Comparison of ENCODE assay signal across 14 cellular contexts in the genomic region with DNA sequence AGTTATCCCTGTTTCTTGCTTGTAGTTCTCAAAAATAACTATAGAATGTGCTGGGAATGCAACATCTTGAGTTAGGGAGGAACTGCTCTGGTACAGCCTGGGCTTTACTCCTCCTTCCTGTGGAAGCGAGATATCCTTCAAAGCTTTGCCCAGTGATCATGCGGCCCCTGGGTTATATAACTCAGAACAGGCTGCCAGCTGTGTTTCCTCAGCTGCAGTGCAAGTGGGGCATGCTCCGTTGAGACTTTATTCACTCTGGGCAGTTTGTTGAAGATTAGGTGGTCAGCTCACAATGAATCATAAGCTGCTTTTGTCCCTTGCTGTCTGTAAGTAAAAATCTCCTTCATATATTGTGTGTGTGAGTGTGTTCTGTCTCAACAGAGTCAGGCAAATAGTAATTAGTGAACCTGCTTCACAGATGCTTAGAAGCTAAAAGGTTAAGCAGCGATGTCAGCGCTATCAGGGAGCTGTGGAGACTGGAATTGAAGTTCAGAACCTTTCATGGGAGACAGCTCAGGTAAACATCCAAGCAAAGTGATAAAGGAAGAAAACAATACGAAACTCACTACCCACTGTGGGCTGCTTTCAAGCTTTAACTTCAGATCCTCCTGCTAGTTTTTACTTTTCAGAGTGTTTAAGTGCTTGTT.
DNase-seq lines count a peak whose midpoint lies in the region; ATAC-seq and TF ChIP-seq lines count a peak whose summit lies in the region.
"Had no signal": no experiment of that assay in that cellular context is flagged by ENCODE, and none has a peak within 500 bp of the region (broad histone marks: within the 10 kb centered on the region; RNA-seq: fewer than 3 reads in every experiment).

No MANE protein-coding gene starts in this region.

- no peak for ATAC-seq in HG03135 (IDR thresholded peaks at IDR 0.05; ENCODE audit: unreplicated experiment)
- ATAC-seq: HepG2 had no signal

- TF ChIP-seq CTCF in retinal pigment epithelial cell (conservative IDR thresholded peaks at IDR 0.05; ENCODE audit: low read depth, low read length): no peak

- DNase-seq in NCI-H1417 (lab: John Stamatoyannopoulos, UW) (peak in 2 of 3 experiments; percentile 46 to 78), NCI-H1417 treated with DMSO at 0.1 percent for 48 hours (lab: John Stamatoyannopoulos, UW) (no peak), amniotic epithelial cell (ENCODE audit: low read depth) (peak; percentile 32), iris pigment epithelial cell (ENCODE audit: low read depth) (peak; percentile 21), retinal pigment epithelial cell (ENCODE audit: low read depth) (peak; percentile 97), NCI-H2081 (lab: John Stamatoyannopoulos, UW) (no peak)
- no peak for DNase-seq in stimulated activated CD4-positive, alpha-beta T cell treated with anti-CD3 and anti-CD28 coated beads, Interleukin-1b, Interleukin-23, amount 100 ng/mL, for 48 hours
- DNase-seq: 8988T, activated gamma-delta T cell, MV-4-11, occipital lobe had no signal

- no peak overlapping the region for H3K4me3 ChIP-seq in retinal pigment epithelial cell (ENCODE audit: low read length)
- H3K4me3 ChIP-seq: suprapubic skin had no signal

Comparison
In these comparisons a context has a peak if more than half of its experiments do, and no peak if none do; other contexts are left out.
1. DNase-seq: peak in NCI-H1417 (2 of 3), amniotic epithelial cell (single experiment), iris pigment epithelial cell (single experiment) and retinal pigment epithelial cell (single experiment); none in NCI-H1417 treated with DMSO at 0.1 percent for 48 hours (single experiment), NCI-H2081 (0 of 2) and stimulated activated CD4-positive, alpha-beta T cell treated with anti-CD3 and anti-CD28 coated beads, Interleukin-1b, Interleukin-23, amount 100 ng/mL, for 48 hours (single experiment).